ENCODE assay signal across 1 cellular context in the genomic region with DNA sequence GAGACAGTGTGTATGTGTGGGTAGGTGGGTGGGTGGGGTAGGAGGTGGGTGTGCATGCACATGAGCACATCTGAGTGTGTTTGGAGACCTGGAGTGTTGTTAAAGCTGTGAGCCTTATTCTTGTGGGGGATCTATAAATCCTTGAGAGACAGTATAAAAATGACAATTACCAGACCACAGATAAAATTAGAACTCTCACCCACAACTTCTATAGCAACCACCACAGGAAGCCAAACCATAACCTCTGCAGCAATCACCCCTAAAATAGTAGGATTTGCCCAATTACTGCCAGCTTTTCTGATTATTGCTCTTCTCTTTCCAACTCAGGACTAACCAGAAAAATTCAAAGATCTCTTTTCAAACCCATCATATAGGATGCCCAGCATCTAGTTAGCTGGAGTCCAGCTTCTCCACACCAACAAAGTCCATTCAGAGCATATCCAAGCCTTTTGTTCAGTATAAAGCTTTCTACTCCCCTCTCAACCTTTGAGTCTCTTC.
TF ChIP-seq lines count a peak whose summit lies in the region.

No MANE protein-coding gene starts in this region.

TF ChIP-seq in GM12878, 131 proteins besides CTCF, POLR2A, EP300 and RAD21 (continued from another document and continues in another):
- TF ChIP-seq, protein P1, sequence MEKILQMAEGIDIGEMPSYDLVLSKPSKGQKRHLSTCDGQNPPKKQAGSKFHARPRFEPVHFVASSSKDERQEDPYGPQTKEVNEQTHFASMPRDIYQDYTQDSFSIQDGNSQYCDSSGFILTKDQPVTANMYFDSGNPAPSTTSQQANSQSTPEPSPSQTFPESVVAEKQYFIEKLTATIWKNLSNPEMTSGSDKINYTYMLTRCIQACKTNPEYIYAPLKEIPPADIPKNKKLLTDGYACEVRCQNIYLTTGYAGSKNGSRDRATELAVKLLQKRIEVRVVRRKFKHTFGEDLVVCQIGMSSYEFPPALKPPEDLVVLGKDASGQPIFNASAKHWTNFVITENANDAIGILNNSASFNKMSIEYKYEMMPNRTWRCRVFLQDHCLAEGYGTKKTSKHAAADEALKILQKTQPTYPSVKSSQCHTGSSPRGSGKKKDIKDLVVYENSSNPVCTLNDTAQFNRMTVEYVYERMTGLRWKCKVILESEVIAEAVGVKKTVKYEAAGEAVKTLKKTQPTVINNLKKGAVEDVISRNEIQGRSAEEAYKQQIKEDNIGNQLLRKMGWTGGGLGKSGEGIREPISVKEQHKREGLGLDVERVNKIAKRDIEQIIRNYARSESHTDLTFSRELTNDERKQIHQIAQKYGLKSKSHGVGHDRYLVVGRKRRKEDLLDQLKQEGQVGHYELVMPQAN (conservative IDR thresholded peaks at IDR 0.05) = no peak
- no peak for TF ChIP-seq CREB1 (IDR thresholded peaks at IDR 0.05; ENCODE audit: low read depth)
- TF ChIP-seq HDAC2 (IDR thresholded peaks at IDR 0.05) = no peak
- no peak for TF ChIP-seq CHD4 (IDR thresholded peaks at IDR 0.05)
- no peak for TF ChIP-seq SRF (IDR thresholded peaks at IDR 0.05; ENCODE audit: low read depth in 2 of 2, low read length in 2 of 2)
- no peak for TF ChIP-seq ZNF274 (IDR thresholded peaks at IDR 0.05; ENCODE audit: insufficient read depth, insufficient read length)
- TF ChIP-seq TCF3 (IDR thresholded peaks at IDR 0.05; ENCODE audit: borderline replicate concordance, insufficient read depth, low read depth, low read length) = no peak
- TF ChIP-seq, protein P2, sequence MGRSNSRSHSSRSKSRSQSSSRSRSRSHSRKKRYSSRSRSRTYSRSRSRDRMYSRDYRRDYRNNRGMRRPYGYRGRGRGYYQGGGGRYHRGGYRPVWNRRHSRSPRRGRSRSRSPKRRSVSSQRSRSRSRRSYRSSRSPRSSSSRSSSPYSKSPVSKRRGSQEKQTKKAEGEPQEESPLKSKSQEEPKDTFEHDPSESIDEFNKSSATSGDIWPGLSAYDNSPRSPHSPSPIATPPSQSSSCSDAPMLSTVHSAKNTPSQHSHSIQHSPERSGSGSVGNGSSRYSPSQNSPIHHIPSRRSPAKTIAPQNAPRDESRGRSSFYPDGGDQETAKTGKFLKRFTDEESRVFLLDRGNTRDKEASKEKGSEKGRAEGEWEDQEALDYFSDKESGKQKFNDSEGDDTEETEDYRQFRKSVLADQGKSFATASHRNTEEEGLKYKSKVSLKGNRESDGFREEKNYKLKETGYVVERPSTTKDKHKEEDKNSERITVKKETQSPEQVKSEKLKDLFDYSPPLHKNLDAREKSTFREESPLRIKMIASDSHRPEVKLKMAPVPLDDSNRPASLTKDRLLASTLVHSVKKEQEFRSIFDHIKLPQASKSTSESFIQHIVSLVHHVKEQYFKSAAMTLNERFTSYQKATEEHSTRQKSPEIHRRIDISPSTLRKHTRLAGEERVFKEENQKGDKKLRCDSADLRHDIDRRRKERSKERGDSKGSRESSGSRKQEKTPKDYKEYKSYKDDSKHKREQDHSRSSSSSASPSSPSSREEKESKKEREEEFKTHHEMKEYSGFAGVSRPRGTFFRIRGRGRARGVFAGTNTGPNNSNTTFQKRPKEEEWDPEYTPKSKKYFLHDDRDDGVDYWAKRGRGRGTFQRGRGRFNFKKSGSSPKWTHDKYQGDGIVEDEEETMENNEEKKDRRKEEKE (IDR thresholded peaks at IDR 0.05) = no peak
- TF ChIP-seq YY1 (IDR thresholded peaks at IDR 0.05; ENCODE audit: low read depth, low read length) = no peak
- TF ChIP-seq, protein P3, sequence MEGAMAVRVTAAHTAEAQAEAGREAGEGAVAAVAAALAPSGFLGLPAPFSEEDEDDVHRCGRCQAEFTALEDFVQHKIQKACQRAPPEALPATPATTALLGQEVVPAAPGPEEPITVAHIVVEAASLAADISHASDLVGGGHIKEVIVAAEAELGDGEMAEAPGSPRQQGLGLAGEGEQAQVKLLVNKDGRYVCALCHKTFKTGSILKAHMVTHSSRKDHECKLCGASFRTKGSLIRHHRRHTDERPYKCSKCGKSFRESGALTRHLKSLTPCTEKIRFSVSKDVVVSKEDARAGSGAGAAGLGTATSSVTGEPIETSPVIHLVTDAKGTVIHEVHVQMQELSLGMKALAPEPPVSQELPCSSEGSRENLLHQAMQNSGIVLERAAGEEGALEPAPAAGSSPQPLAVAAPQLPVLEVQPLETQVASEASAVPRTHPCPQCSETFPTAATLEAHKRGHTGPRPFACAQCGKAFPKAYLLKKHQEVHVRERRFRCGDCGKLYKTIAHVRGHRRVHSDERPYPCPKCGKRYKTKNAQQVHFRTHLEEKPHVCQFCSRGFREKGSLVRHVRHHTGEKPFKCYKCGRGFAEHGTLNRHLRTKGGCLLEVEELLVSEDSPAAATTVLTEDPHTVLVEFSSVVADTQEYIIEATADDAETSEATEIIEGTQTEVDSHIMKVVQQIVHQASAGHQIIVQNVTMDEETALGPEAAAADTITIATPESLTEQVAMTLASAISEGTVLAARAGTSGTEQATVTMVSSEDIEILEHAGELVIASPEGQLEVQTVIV (IDR thresholded peaks at IDR 0.05; ENCODE audit: borderline replicate concordance, partially characterized antibody) = no peak
- TF ChIP-seq FOS (IDR thresholded peaks at IDR 0.05; ENCODE audit: borderline replicate concordance, extremely low read depth, insufficient read length) = no peak
- TF ChIP-seq, protein P4, sequence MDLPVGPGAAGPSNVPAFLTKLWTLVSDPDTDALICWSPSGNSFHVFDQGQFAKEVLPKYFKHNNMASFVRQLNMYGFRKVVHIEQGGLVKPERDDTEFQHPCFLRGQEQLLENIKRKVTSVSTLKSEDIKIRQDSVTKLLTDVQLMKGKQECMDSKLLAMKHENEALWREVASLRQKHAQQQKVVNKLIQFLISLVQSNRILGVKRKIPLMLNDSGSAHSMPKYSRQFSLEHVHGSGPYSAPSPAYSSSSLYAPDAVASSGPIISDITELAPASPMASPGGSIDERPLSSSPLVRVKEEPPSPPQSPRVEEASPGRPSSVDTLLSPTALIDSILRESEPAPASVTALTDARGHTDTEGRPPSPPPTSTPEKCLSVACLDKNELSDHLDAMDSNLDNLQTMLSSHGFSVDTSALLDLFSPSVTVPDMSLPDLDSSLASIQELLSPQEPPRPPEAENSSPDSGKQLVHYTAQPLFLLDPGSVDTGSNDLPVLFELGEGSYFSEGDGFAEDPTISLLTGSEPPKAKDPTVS (IDR thresholded peaks at IDR 0.05; ENCODE audit: low read depth, low read length) = no peak
- TF ChIP-seq SIX5 (IDR thresholded peaks at IDR 0.05; ENCODE audit: low read depth, low read length, severe bottlenecking) = no peak
- TF ChIP-seq SREBF1 (IDR thresholded peaks at IDR 0.05; ENCODE audit: low read length) = no peak
- TF ChIP-seq MXI1 (IDR thresholded peaks at IDR 0.05; ENCODE audit: low read depth, low read length) = no peak
- TF ChIP-seq IKZF2 (IDR thresholded peaks at IDR 0.05) = peak in 1 of 2 experiments; percentile 35; a peak in 1 of 4 replicates
- TF ChIP-seq RUNX3 (IDR thresholded peaks at IDR 0.05; ENCODE audit: low read length) = peak; percentile 80
- TF ChIP-seq SUPT20H (IDR thresholded peaks at IDR 0.05; ENCODE audit: borderline replicate concordance, control insufficient read depth, low read depth, low read length) = no peak
- no peak for TF ChIP-seq NR2C1 (IDR thresholded peaks at IDR 0.05)
- peak; percentile 34; the same call in 1 of the 2 replicates for TF ChIP-seq IKZF1 (conservative IDR thresholded peaks at IDR 0.05)
- no peak for TF ChIP-seq NR2C2 (IDR thresholded peaks at IDR 0.05; ENCODE audit: borderline replicate concordance, control insufficient read depth, insufficient read length, low read depth)
- TF ChIP-seq, protein P5, sequence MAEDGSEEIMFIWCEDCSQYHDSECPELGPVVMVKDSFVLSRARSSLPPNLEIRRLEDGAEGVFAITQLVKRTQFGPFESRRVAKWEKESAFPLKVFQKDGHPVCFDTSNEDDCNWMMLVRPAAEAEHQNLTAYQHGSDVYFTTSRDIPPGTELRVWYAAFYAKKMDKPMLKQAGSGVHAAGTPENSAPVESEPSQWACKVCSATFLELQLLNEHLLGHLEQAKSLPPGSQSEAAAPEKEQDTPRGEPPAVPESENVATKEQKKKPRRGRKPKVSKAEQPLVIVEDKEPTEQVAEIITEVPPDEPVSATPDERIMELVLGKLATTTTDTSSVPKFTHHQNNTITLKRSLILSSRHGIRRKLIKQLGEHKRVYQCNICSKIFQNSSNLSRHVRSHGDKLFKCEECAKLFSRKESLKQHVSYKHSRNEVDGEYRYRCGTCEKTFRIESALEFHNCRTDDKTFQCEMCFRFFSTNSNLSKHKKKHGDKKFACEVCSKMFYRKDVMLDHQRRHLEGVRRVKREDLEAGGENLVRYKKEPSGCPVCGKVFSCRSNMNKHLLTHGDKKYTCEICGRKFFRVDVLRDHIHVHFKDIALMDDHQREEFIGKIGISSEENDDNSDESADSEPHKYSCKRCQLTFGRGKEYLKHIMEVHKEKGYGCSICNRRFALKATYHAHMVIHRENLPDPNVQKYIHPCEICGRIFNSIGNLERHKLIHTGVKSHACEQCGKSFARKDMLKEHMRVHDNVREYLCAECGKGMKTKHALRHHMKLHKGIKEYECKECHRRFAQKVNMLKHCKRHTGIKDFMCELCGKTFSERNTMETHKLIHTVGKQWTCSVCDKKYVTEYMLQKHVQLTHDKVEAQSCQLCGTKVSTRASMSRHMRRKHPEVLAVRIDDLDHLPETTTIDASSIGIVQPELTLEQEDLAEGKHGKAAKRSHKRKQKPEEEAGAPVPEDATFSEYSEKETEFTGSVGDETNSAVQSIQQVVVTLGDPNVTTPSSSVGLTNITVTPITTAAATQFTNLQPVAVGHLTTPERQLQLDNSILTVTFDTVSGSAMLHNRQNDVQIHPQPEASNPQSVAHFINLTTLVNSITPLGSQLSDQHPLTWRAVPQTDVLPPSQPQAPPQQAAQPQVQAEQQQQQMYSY (CRISPR knock-in tag; IDR thresholded peaks at IDR 0.05) = no peak
- TF ChIP-seq, protein P6, sequence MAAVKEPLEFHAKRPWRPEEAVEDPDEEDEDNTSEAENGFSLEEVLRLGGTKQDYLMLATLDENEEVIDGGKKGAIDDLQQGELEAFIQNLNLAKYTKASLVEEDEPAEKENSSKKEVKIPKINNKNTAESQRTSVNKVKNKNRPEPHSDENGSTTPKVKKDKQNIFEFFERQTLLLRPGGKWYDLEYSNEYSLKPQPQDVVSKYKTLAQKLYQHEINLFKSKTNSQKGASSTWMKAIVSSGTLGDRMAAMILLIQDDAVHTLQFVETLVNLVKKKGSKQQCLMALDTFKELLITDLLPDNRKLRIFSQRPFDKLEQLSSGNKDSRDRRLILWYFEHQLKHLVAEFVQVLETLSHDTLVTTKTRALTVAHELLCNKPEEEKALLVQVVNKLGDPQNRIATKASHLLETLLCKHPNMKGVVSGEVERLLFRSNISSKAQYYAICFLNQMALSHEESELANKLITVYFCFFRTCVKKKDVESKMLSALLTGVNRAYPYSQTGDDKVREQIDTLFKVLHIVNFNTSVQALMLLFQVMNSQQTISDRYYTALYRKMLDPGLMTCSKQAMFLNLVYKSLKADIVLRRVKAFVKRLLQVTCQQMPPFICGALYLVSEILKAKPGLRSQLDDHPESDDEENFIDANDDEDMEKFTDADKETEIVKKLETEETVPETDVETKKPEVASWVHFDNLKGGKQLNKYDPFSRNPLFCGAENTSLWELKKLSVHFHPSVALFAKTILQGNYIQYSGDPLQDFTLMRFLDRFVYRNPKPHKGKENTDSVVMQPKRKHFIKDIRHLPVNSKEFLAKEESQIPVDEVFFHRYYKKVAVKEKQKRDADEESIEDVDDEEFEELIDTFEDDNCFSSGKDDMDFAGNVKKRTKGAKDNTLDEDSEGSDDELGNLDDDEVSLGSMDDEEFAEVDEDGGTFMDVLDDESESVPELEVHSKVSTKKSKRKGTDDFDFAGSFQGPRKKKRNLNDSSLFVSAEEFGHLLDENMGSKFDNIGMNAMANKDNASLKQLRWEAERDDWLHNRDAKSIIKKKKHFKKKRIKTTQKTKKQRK (IDR thresholded peaks at IDR 0.05; ENCODE audit: low read depth, low read length) = no peak
- TF ChIP-seq, protein P7, sequence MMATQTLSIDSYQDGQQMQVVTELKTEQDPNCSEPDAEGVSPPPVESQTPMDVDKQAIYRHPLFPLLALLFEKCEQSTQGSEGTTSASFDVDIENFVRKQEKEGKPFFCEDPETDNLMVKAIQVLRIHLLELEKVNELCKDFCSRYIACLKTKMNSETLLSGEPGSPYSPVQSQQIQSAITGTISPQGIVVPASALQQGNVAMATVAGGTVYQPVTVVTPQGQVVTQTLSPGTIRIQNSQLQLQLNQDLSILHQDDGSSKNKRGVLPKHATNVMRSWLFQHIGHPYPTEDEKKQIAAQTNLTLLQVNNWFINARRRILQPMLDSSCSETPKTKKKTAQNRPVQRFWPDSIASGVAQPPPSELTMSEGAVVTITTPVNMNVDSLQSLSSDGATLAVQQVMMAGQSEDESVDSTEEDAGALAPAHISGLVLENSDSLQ (IDR thresholded peaks at IDR 0.05) = 0 out of 2 replicates have a peak, but pooled peaks have one; percentile 20
- no peak for TF ChIP-seq STAT3 (IDR thresholded peaks at IDR 0.05; ENCODE audit: low read depth, low read length)
- TF ChIP-seq BMI1 (IDR thresholded peaks at IDR 0.05; ENCODE audit: borderline replicate concordance) = no peak; the same call in 1 of the 2 replicates
- no peak for TF ChIP-seq LARP7 (IDR thresholded peaks at IDR 0.05)
- no peak for TF ChIP-seq ZSCAN29 (IDR thresholded peaks at IDR 0.05)
- TF ChIP-seq, protein P8, sequence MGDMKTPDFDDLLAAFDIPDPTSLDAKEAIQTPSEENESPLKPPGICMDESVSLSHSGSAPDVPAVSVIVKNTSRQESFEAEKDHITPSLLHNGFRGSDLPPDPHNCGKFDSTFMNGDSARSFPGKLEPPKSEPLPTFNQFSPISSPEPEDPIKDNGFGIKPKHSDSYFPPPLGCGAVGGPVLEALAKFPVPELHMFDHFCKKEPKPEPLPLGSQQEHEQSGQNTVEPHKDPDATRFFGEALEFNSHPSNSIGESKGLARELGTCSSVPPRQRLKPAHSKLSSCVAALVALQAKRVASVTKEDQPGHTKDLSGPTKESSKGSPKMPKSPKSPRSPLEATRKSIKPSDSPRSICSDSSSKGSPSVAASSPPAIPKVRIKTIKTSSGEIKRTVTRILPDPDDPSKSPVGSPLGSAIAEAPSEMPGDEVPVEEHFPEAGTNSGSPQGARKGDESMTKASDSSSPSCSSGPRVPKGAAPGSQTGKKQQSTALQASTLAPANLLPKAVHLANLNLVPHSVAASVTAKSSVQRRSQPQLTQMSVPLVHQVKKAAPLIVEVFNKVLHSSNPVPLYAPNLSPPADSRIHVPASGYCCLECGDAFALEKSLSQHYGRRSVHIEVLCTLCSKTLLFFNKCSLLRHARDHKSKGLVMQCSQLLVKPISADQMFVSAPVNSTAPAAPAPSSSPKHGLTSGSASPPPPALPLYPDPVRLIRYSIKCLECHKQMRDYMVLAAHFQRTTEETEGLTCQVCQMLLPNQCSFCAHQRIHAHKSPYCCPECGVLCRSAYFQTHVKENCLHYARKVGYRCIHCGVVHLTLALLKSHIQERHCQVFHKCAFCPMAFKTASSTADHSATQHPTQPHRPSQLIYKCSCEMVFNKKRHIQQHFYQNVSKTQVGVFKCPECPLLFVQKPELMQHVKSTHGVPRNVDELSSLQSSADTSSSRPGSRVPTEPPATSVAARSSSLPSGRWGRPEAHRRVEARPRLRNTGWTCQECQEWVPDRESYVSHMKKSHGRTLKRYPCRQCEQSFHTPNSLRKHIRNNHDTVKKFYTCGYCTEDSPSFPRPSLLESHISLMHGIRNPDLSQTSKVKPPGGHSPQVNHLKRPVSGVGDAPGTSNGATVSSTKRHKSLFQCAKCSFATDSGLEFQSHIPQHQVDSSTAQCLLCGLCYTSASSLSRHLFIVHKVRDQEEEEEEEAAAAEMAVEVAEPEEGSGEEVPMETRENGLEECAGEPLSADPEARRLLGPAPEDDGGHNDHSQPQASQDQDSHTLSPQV (IDR thresholded peaks at IDR 0.05) = no peak
- TF ChIP-seq MTA2 (IDR thresholded peaks at IDR 0.05; ENCODE audit: low read depth) = peak; percentile 65
- no peak for TF ChIP-seq ZZZ3 (IDR thresholded peaks at IDR 0.05; ENCODE audit: control insufficient read depth, insufficient read length, low read depth)
- no peak for TF ChIP-seq NFYA (IDR thresholded peaks at IDR 0.05; ENCODE audit: borderline replicate concordance, low read depth, low read length)
- TF ChIP-seq HCFC1 (IDR thresholded peaks at IDR 0.05; ENCODE audit: low read length) = no peak
- no peak for TF ChIP-seq BACH1 (IDR thresholded peaks at IDR 0.05; ENCODE audit: borderline replicate concordance)
- TF ChIP-seq JUNB (IDR thresholded peaks at IDR 0.05) = no peak
- TF ChIP-seq CBX3 (IDR thresholded peaks at IDR 0.05; ENCODE audit: borderline replicate concordance, low read depth) = no peak
